Comparison of ENCODE assay signal across 18 cellular contexts in the genomic region with DNA sequence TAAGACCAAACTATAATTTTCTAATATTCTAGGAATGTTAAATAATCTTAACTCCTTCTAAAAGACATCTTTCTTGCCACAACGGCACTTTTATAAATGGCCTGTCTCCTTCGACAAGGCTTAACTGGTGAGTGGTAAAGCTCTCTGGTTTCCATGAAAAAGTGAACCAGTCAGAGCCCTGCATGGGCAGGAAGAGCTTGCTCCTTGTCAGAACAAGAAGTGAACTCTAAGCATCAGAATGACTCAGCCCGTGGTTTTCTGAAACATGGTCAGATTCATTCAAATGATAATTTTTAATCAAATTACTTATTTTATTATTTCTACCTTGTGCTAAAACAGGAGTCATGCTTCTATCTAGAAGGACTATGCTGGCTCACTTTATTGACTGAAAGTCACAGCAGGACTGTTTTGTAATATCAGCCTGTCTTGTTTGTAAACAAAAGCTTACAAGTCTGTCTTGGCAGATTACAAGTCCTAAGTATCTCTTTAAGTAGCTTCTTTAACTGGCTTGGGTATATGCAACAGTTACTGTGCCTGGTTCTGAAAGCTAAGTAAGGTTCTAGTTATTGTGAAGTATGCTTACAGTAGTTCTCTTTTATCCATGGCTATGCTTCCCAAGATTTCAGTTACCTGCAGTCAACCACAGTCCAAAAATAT.
DNase-seq lines count a peak whose midpoint lies in the region; ATAC-seq and TF ChIP-seq lines count a peak whose summit lies in the region.
"Had no signal": no experiment of that assay in that cellular context is flagged by ENCODE, and none has a peak within 500 bp of the region (broad histone marks: within the 10 kb centered on the region; RNA-seq: fewer than 3 reads in every experiment).

No MANE protein-coding gene starts in this region.

- no peaks in the 10 kb centered on the region for H3K9me3 ChIP-seq in CD4-positive, alpha-beta T cell (ENCODE audit: control insufficient read depth, low read length)
- H3K9me3 ChIP-seq: mucosa of descending colon, SK-N-SH had no signal

- H3K4me1 Mint-ChIP-seq in CD4-positive, alpha-beta T cell (ENCODE audit: low read depth) = no peaks in the 10 kb centered on the region
- H3K4me1 Mint-ChIP-seq: B cell, immature natural killer cell had no signal

- H3K27me3 Mint-ChIP-seq in CD4-positive, alpha-beta T cell = peaks cover 5% of the 10 kb centered on the region

- no peaks in the 10 kb centered on the region for H3K27me3 ChIP-seq in CD4-positive, alpha-beta T cell (ENCODE audit: control insufficient read depth, insufficient read depth, low read length)

- CTCF ChIA-PET in CD4-positive, alpha-beta T cell (lab: Charles Lee) = no interaction called here

- no peak overlapping the region for H3K27ac Mint-ChIP-seq in CD4-positive, alpha-beta T cell
- H3K27ac Mint-ChIP-seq: activated CD4-positive, alpha-beta T cell treated with anti-CD3 and anti-CD28 coated beads, Interleukin-2, amount 10 ng/mL, durations not matched to agents 24 days and 14 days; B cell; immature natural killer cell; stimulated activated naive CD8-positive, alpha-beta T cell treated with anti-CD3 and anti-CD28 coated beads, Interleukin-15, Interleukin-2, amounts not matched to agents 100 ng/mL and 50 ng/mL, for 24 hours had no signal

- POLR2A ChIA-PET in CD4-positive, alpha-beta T cell (lab: Charles Lee) = no interaction called here

- intact Hi-C loops in CD4-positive, alpha-beta T cell (cut with DNase I, micrococcal nuclease) = no loop called here

- H3K4me3 Mint-ChIP-seq in CD4-positive, alpha-beta T cell = no peak overlapping the region
- H3K4me3 Mint-ChIP-seq: activated CD4-positive, alpha-beta T cell treated with anti-CD3 and anti-CD28 coated beads, Interleukin-2, amount 10 ng/mL, durations not matched to agents 24 days and 14 days; B cell; immature natural killer cell; stimulated activated naive CD8-positive, alpha-beta T cell treated with anti-CD3 and anti-CD28 coated beads, Interleukin-15, Interleukin-2, amounts not matched to agents 100 ng/mL and 50 ng/mL, for 24 hours had no signal

- no peaks in the 10 kb centered on the region for H3K36me3 Mint-ChIP-seq in CD4-positive, alpha-beta T cell (ENCODE audit: low read depth)
- H3K36me3 Mint-ChIP-seq: immature natural killer cell had no signal

- no peaks in the 10 kb centered on the region for H3K9me3 Mint-ChIP-seq in CD4-positive, alpha-beta T cell
- H3K9me3 Mint-ChIP-seq: activated CD4-positive, alpha-beta T cell treated with anti-CD3 and anti-CD28 coated beads, Interleukin-2, amount 10 ng/mL, durations not matched to agents 24 days and 14 days; immature natural killer cell had no signal

- no peak overlapping the region for H3K27ac ChIP-seq in epithelial cell of prostate
- no peak overlapping the region for H3K27ac ChIP-seq in CD4-positive, alpha-beta T cell (ENCODE audit: low read depth, low read length)

- ATAC-seq in GM18867 (IDR thresholded peaks at IDR 0.05; ENCODE audit: unreplicated experiment) (peak; percentile 58), HG03159 (IDR thresholded peaks at IDR 0.05; ENCODE audit: unreplicated experiment) (no peak), GM21786 (IDR thresholded peaks at IDR 0.05; ENCODE audit: unreplicated experiment) (no peak), HG03378 (IDR thresholded peaks at IDR 0.05; ENCODE audit: unreplicated experiment) (no peak)
- no peak for ATAC-seq in CD4-positive, alpha-beta T cell (ENCODE audit: poor library complexity)
- ATAC-seq: mucosa of descending colon had no signal

- TF ChIP-seq CTCF in CD4-positive, alpha-beta T cell (IDR thresholded peaks at IDR 0.05) = no peak

- peak; percentile 27 for DNase-seq in CD1c-positive myeloid dendritic cell (ENCODE audit: extremely low spot score)
- peak; percentile 19 for DNase-seq in RPMI7951 (ENCODE audit: low read depth)
- peak; percentile 10 for DNase-seq in epithelial cell of prostate (ENCODE audit: low read depth, low spot score)
- DNase-seq in CD4-positive, alpha-beta T cell = no peak
- DNase-seq: activated CD4-positive, alpha-beta T cell treated with anti-CD3 and anti-CD28 coated beads, Interleukin-2, amount 10 ng/mL, durations not matched to agents 24 days and 14 days; activated naive CD4-positive, alpha-beta T cell; DND-41; immature natural killer cell; Kasumi-1; mucosa of descending colon; SK-N-SH; stimulated activated CD4-positive, alpha-beta T cell treated with anti-CD3 and anti-CD28 coated beads, Interleukin-4, amount 100 ng/mL, for 24 hours had no signal

Comparison
In these comparisons a context has a peak if more than half of its experiments do, and no peak if none do; other contexts are left out.
1. DNase-seq: peak in CD1c-positive myeloid dendritic cell (single experiment), RPMI7951 (single experiment) and epithelial cell of prostate (single experiment); none in CD4-positive, alpha-beta T cell (0 of 10).